In the genomic region with DNA sequence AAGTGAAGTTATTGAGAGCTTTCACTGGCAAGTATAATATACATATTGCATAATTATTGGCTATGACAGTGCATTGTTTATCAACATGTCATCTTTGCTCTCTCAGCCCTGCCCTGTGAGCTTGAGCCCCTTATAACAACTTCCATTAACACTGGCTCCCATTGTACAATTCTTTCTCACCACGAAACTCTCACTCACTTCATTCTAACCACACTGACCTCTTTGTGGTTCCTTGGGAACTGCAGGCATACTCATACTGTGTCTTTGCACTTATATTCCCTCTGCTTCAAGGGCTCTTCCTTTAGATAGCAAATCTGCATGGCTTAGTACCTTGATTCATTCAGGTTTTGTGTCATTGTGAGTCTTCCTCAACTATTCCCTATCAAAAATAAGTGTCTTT, we compare ENCODE assay signal across 8 cellular contexts.
DNase-seq lines count a peak whose midpoint lies in the region; ATAC-seq, FAIRE-seq and TF ChIP-seq lines count a peak whose summit lies in the region.

No MANE protein-coding gene starts in this region.

- no peak for FAIRE-seq in GM12892 (lab: Jason Lieb, UNC)

- no peak overlapping the region for H3K4me3 ChIP-seq in brain microvascular endothelial cell (ENCODE audit: low read depth, low read length)

- DNase-seq in AG20443 (ENCODE audit: low spot score), result peak; percentile 24
- peak; percentile 38 for DNase-seq in brain microvascular endothelial cell
- DNase-seq in GM12892 (ENCODE audit: insufficient read length), result no peak
- DNase-seq in HEK293T (ENCODE audit: extremely low spot score), result no peak
- no peak for DNase-seq in posterior vena cava (ENCODE audit: low spot score)
- DNase-seq in NCI-H1105 (lab: John Stamatoyannopoulos, UW), result no peak

- POLR2A ChIA-PET in HEK293T (lab: Yijun Ruan, JAX), result no interaction called here

- intact Hi-C loops in posterior vena cava (cut with DNase I), result no loop called here

- TF ChIP-seq POLR2A in GM12892 (IDR thresholded peaks at IDR 0.05; ENCODE audit: low read depth, low read length), result no peak

- H3K36me3 ChIP-seq in brain microvascular endothelial cell (replicated peaks), result no peaks in the 10 kb centered on the region

- peak; percentile 30 for TF ChIP-seq CTCF in brain microvascular endothelial cell (IDR thresholded peaks at IDR 0.05; ENCODE audit: low read depth, low read length, missing control alignments)

- no peak overlapping the region for H3K27ac ChIP-seq in brain microvascular endothelial cell

- peak; percentile 56 for ATAC-seq in GM19372 (IDR thresholded peaks at IDR 0.05; ENCODE audit: low read depth, unreplicated experiment)
- peak; percentile 64 for ATAC-seq in HG03280 (IDR thresholded peaks at IDR 0.05; ENCODE audit: unreplicated experiment)

- in situ Hi-C loops in brain microvascular endothelial cell (cut with HindIII; ENCODE audit: low pct_ligation_motif_present, low sequenced_read_pairs), result no loop called here

- no peaks in the 10 kb centered on the region for H3K27me3 ChIP-seq in brain microvascular endothelial cell (replicated peaks)

- CTCF ChIA-PET in HEK293T (lab: Yijun Ruan, JAX), result interaction anchor here (0.5 kb wide), 1 partner anchor 239 kb away, joined by 3 read pairs; no protein-coding TSS in a partner anchor

TF ChIP-seq in HEK293T, 16 proteins besides CTCF, POLR2A, EP300 and RAD21:
- TF ChIP-seq ARNT (IDR thresholded peaks at IDR 0.05) (no peak), CTBP1 (IDR thresholded peaks at IDR 0.05; ENCODE audit: borderline replicate concordance) (no peak), L3MBTL2 (conservative IDR thresholded peaks at IDR 0.05) (no peak), FOXA1 (IDR thresholded peaks at IDR 0.05) (no peak), SUZ12 (IDR thresholded peaks at IDR 0.05) (no peak)

Comparison
In these comparisons a context has a peak if more than half of its experiments do, and no peak if none do; other contexts are left out.
1. DNase-seq: peak in AG20443 (single experiment) and brain microvascular endothelial cell (single experiment); none in GM12892 (single experiment), HEK293T (single experiment), posterior vena cava (single experiment) and NCI-H1105 (single experiment).